17 cellular contexts compared by ENCODE assay signal in genomic region chr12:102423447-102423846, GRCh38. TPM values are rescaled to one million over a fixed set of nuclear protein-coding genes. Genes with fewer than 3 reads are reported as not detected.
"Had no signal": no experiment of that assay in that cellular context is flagged by ENCODE, and none has a peak within 500 bp of the region (broad histone marks: within the 10 kb centered on the region; RNA-seq: fewer than 3 reads in every experiment).

No MANE protein-coding gene starts in this region.

- FAIRE-seq: keratinocyte, pancreas had no signal

- H3K36me3 ChIP-seq: left ventricle myocardium inferior, pancreas, sigmoid colon, tibial artery, uterus had no signal

- H3K27me3 ChIP-seq: pancreas, sigmoid colon, tibial artery, uterus had no signal

- H3K9me3 ChIP-seq: left ventricle myocardium inferior, pancreas, sigmoid colon, tibial artery, uterus had no signal

- DNase-seq: activated CD4-positive, alpha-beta T cell treated with anti-CD3 and anti-CD28 coated beads, Interleukin-2, amount 50 U/mL, for 1 hour; activated naive CD4-positive, alpha-beta T cell; aorta; endodermal cell; hippocampal formation; left ventricle myocardium inferior; naive B cell; pancreas; sigmoid colon; stimulated activated CD4-positive, alpha-beta T cell treated with anti-CD3 and anti-CD28 coated beads, Interleukin-2, amount 100 ng/mL, for 24 hours; tibial artery; uterus had no signal

- H3K27ac Mint-ChIP-seq: activated T-helper 1 cell treated with anti-CD3 and anti-CD28 coated beads, Interleukin-12 subunit alpha, Interleukin-12 subunit beta, Interleukin-2, Interleukin-4 antibody, amounts not matched to agents 30 ng/mL and 10 ng/mL and 1 ng/mL, durations not matched to agents 14 hours and 24 hours and 36 hours; endodermal cell; naive B cell; stimulated activated effector memory CD8-positive, alpha-beta T cell treated with anti-CD3 and anti-CD28 coated beads, Interleukin-12 subunit alpha, Interleukin-12 subunit beta, amount 100 ng/mL, for 72 hours; T-helper 2 cell treated with Interferon-gamma antibody and Interleukin-4, amounts not matched to agents 5 μg/mL and 100 μg/mL, for 36 hours had no signal

- H3K27ac ChIP-seq: left ventricle myocardium inferior, pancreas, sigmoid colon, tibial artery, uterus had no signal

- H3K4me3 ChIP-seq: left ventricle myocardium inferior, pancreas, sigmoid colon, tibial artery, uterus had no signal

- H3K4me3 Mint-ChIP-seq: activated T-helper 1 cell treated with anti-CD3 and anti-CD28 coated beads, Interleukin-12 subunit alpha, Interleukin-12 subunit beta, Interleukin-2, Interleukin-4 antibody, amounts not matched to agents 30 ng/mL and 10 ng/mL and 1 ng/mL, durations not matched to agents 14 hours and 24 hours and 36 hours; endodermal cell; naive B cell; stimulated activated effector memory CD8-positive, alpha-beta T cell treated with anti-CD3 and anti-CD28 coated beads, Interleukin-12 subunit alpha, Interleukin-12 subunit beta, amount 100 ng/mL, for 72 hours; T-helper 2 cell treated with Interferon-gamma antibody and Interleukin-4, amounts not matched to agents 5 μg/mL and 100 μg/mL, for 36 hours had no signal

- ATAC-seq: pancreas; stimulated activated effector memory CD8-positive, alpha-beta T cell treated with anti-CD3 and anti-CD28 coated beads, Interleukin-12 subunit alpha, Interleukin-12 subunit beta, amount 100 ng/mL, for 72 hours had no signal

- H3K36me3 Mint-ChIP-seq: stimulated activated effector memory CD8-positive, alpha-beta T cell treated with anti-CD3 and anti-CD28 coated beads, Interleukin-12 subunit alpha, Interleukin-12 subunit beta, amount 100 ng/mL, for 72 hours had no signal

- H3K9me3 Mint-ChIP-seq: activated T-helper 1 cell treated with anti-CD3 and anti-CD28 coated beads, Interleukin-12 subunit alpha, Interleukin-12 subunit beta, Interleukin-2, Interleukin-4 antibody, amounts not matched to agents 30 ng/mL and 10 ng/mL and 1 ng/mL, durations not matched to agents 14 hours and 24 hours and 36 hours; endodermal cell; stimulated activated effector memory CD8-positive, alpha-beta T cell treated with anti-CD3 and anti-CD28 coated beads, Interleukin-12 subunit alpha, Interleukin-12 subunit beta, amount 100 ng/mL, for 72 hours; T-helper 2 cell treated with Interferon-gamma antibody and Interleukin-4, amounts not matched to agents 5 μg/mL and 100 μg/mL, for 36 hours had no signal

RNA-seq across cellular contexts. Expression of gene IGF1, which starts 56.9 kb away (rescaled TPM):
- total RNA-seq: endodermal cell, mononuclear cell had no signal
- polyA plus RNA-seq: keratinocyte had no signal
